Comparison of ENCODE assay signal across 8 cellular contexts in genomic region chr1:94327001-94327685, GRCh38.
DNase-seq lines count a peak whose midpoint lies in the region; ATAC-seq and TF ChIP-seq lines count a peak whose summit lies in the region.

No MANE protein-coding gene starts in this region.

- H3K9me3 Mint-ChIP-seq in progenitor cell of endocrine pancreas (ENCODE audit: low read depth), result no peaks in the 10 kb centered on the region

- no peak overlapping the region for H3K4me3 ChIP-seq in WERI-Rb-1 (ENCODE audit: low read depth, low read length)

- DNase-seq in ELR (ENCODE audit: low read depth) (peak; percentile 70), left cardiac atrium (peak; percentile 79), progenitor cell of endocrine pancreas (ENCODE audit: low spot score, unreplicated experiment) (no peak), WERI-Rb-1 (no peak), NCI-H345 treated with DMSO at 0.1 percent for 48 hours (lab: John Stamatoyannopoulos, UW; ENCODE audit: unreplicated experiment) (no peak)

- H3K27ac Mint-ChIP-seq in progenitor cell of endocrine pancreas, result no peak overlapping the region

- no peaks in the 10 kb centered on the region for H3K9me3 ChIP-seq in WERI-Rb-1 (ENCODE audit: severe bottlenecking)

- H3K4me1 Mint-ChIP-seq in progenitor cell of endocrine pancreas (ENCODE audit: low read depth), result peaks cover 27% of the 10 kb centered on the region

- ATAC-seq in left cardiac atrium (peak; percentile 34 to 44), GM18511 (IDR thresholded peaks at IDR 0.05; ENCODE audit: unreplicated experiment) (no peak), GM21447 (IDR thresholded peaks at IDR 0.05; ENCODE audit: unreplicated experiment) (no peak)

- no peaks in the 10 kb centered on the region for H3K27me3 ChIP-seq in WERI-Rb-1 (ENCODE audit: insufficient read depth, low read depth, severe bottlenecking)

- H3K27me3 Mint-ChIP-seq in progenitor cell of endocrine pancreas, result peaks cover 5% of the 10 kb centered on the region

- intact Hi-C loops in left cardiac atrium (cut with DNase I), result loop anchor here (2.0 to 10.0 kb wide), 3 partner anchors 90 to 282 kb away; partner anchors contain the start of gene ARHGAP29 (in 2 of the 2)

- no peaks in the 10 kb centered on the region for H3K36me3 Mint-ChIP-seq in progenitor cell of endocrine pancreas (ENCODE audit: insufficient read depth)

- H3K27ac ChIP-seq in VCaP (peak overlapping the region; percentile 92), WERI-Rb-1 (no peak overlapping the region)

- H3K4me3 Mint-ChIP-seq in progenitor cell of endocrine pancreas (ENCODE audit: low read depth), result peak overlapping the region; percentile 31

- H3K36me3 ChIP-seq in WERI-Rb-1, result no peaks in the 10 kb centered on the region

- no peak for TF ChIP-seq CTCF in VCaP (conservative IDR thresholded peaks at IDR 0.05)
- no peak for TF ChIP-seq CTCF in progenitor cell of endocrine pancreas (IDR thresholded peaks at IDR 0.05; ENCODE audit: unreplicated experiment)
- TF ChIP-seq CTCF in WERI-Rb-1 (IDR thresholded peaks at IDR 0.05; ENCODE audit: low read depth, low read length), result no peak

Comparison
In these comparisons a context has a peak if more than half of its experiments do, and no peak if none do; other contexts are left out.
1. DNase-seq: peak in ELR (single experiment) and left cardiac atrium (single experiment); none in progenitor cell of endocrine pancreas (single experiment), WERI-Rb-1 (single experiment) and NCI-H345 treated with DMSO at 0.1 percent for 48 hours (single experiment).
2. ATAC-seq: peak in left cardiac atrium (2 of 2); none in GM18511 (single experiment) and GM21447 (single experiment).